In genomic region chr10:102503264-102504178, GRCh38 we compare ENCODE assay signal across 8 cellular contexts. TPM values are rescaled to one million over a fixed set of nuclear protein-coding genes. Genes with fewer than 3 reads are reported as not detected.
A peak's percentile ranks its signal among the peaks of the same experiment; 100 is the strongest.
DNase-seq lines count a peak whose midpoint lies in the region; ATAC-seq and TF ChIP-seq lines count a peak whose summit lies in the region.

Gene SUFU, plus strand, starts transcription at chr10:102503972. Its CDS starts 181 bp downstream, at chr10:102504153.

- H2AFZ ChIP-seq in PC-3 (ENCODE audit: low read length), result peak within 1 kb of the TSS; percentile 99

- ATAC-seq in GM21619 (IDR thresholded peaks at IDR 0.05; ENCODE audit: unreplicated experiment), result peak; percentile 54
- peak; percentile 61 for ATAC-seq in PC-3
- ATAC-seq in esophagus mucosa, result peak; percentile 92

- H3F3A ChIP-seq in PC-3 (ENCODE audit: low read length, unreplicated experiment), result no peaks in the 10 kb centered on the region

- H3K4me1 ChIP-seq in PC-3 (ENCODE audit: insufficient read depth, low read length) (peaks cover 22% of the 10 kb centered on the region), muscle layer of colon (ENCODE audit: insufficient read depth, low read length) (peaks cover 29% of the 10 kb centered on the region)

- no peaks in the 10 kb centered on the region for H3K9me2 ChIP-seq in PC-3 (replicated peaks; ENCODE audit: low read length)

- H3K27me3 ChIP-seq in PC-3 (ENCODE audit: low read length) (no peaks in the 10 kb centered on the region), muscle layer of colon (ENCODE audit: control insufficient read depth in 1 of 2, insufficient read depth in 2 of 2, low read length in 2 of 2) (no peaks in the 10 kb centered on the region)

- BruUV-seq in PC-3 (replicated peaks; lab: Mats Ljungman, UMichigan), result no TSS peak

- POLR2A ChIA-PET in PC-3 (lab: Charles Lee; ENCODE audit: unreplicated experiment), result interaction anchor here (0.7 to 1.0 kb wide), 3 partner anchors 109 to 546 kb away, joined by 3 to 7 read pairs (median 3); no protein-coding TSS in a partner anchor

- peaks cover 72% of the 10 kb centered on the region for H3K79me2 ChIP-seq in PC-3 (ENCODE audit: low read length)

- DNase-seq in DMS79 (lab: John Stamatoyannopoulos, UW) (peak; percentile 74), PC-3 (peak; percentile 97)
- DNase-seq in Jurkat, Clone E6-1 (ENCODE audit: low read depth, low spot score), result peak; percentile 99
- DNase-seq in activated T-cell treated with anti-CD3 and anti-CD28 coated beads, Interleukin-2, amount 50 U/mL, for 1 hour, result peak; percentile 98
- DNase-seq in stimulated activated CD8-positive, alpha-beta memory T cell treated with anti-CD3 and anti-CD28 coated beads, Interleukin-7, amount 100 ng/mL, for 24 hours (ENCODE audit: low read depth), result peak; percentile 94

- intact Hi-C loops in PC-3 (cut with micrococcal nuclease), result loop anchor here (1.0 to 5.0 kb wide), 3 partner anchors 80 to 209 kb away; partner anchors contain the start of genes ARL3 and SFXN2

- CTCF ChIA-PET in PC-3 (lab: Charles Lee), result interaction anchor here (0.5 to 3.4 kb wide), 5 partner anchors 71 to 911 kb away, joined by 3 to 31 read pairs (median 3); partner anchors contain the start of gene CUEDC2

- peak within 1 kb of the TSS; percentile 97 for H3K4me3 ChIP-seq in Jurkat, Clone E6-1 (ENCODE audit: low read length)
- H3K4me3 ChIP-seq in PC-3 (ENCODE audit: low read length) (peak within 1 kb of the TSS; percentile 92), muscle layer of colon (ENCODE audit: low read depth in 1 of 2, low read length in 2 of 2) (peak within 1 kb of the TSS; percentile 90 to 100)

- H3K9me3 ChIP-seq in PC-3 (ENCODE audit: low read length), result no peaks in the 10 kb centered on the region
- H3K9me3 ChIP-seq in muscle layer of colon (ENCODE audit: low read length), result no peaks in the 10 kb centered on the region

- H3K27ac ChIP-seq in PC-3 (ENCODE audit: low read length) (no peak within 1 kb of the TSS), muscle layer of colon (ENCODE audit: low read depth, low read length) (peak within 1 kb of the TSS; percentile 90)

- TF ChIP-seq CTCF in PC-3 (conservative IDR thresholded peaks at IDR 0.05; ENCODE audit: low read depth, low read length), result peak; percentile 72

- peak within 1 kb of the TSS; percentile 95 for H3K4me2 ChIP-seq in PC-3 (ENCODE audit: low read length)

- H3K36me3 ChIP-seq in PC-3 (ENCODE audit: low read depth, low read length) (no peaks in the 10 kb centered on the region), muscle layer of colon (ENCODE audit: insufficient read depth, low read length) (peaks cover 4% of the 10 kb centered on the region)

- H4K20me1 ChIP-seq in PC-3 (ENCODE audit: low read length), result peaks cover 17% of the 10 kb centered on the region; the same call in 1 of the 2 replicates

- peak within 1 kb of the TSS; percentile 69 for H3K9ac ChIP-seq in PC-3 (ENCODE audit: low read length)
- H3K9ac ChIP-seq in muscle layer of colon (ENCODE audit: low read length), result peak within 1 kb of the TSS; percentile 32

RNA-seq across cellular contexts. Expression of gene SUFU, which starts in this region (rescaled TPM):
- polyA plus RNA-seq in Jurkat, Clone E6-1 (2012; ENCODE audit: insufficient read depth, insufficient read length), result 8.2 TPM
- 2.7 and 4.4 TPM in 2 replicates for total RNA-seq in PC-3 (2014; rRNA removed)
- total RNA-seq in esophagus mucosa, result 9.4 TPM
